9 cellular contexts compared by ENCODE assay signal in the genomic region with DNA sequence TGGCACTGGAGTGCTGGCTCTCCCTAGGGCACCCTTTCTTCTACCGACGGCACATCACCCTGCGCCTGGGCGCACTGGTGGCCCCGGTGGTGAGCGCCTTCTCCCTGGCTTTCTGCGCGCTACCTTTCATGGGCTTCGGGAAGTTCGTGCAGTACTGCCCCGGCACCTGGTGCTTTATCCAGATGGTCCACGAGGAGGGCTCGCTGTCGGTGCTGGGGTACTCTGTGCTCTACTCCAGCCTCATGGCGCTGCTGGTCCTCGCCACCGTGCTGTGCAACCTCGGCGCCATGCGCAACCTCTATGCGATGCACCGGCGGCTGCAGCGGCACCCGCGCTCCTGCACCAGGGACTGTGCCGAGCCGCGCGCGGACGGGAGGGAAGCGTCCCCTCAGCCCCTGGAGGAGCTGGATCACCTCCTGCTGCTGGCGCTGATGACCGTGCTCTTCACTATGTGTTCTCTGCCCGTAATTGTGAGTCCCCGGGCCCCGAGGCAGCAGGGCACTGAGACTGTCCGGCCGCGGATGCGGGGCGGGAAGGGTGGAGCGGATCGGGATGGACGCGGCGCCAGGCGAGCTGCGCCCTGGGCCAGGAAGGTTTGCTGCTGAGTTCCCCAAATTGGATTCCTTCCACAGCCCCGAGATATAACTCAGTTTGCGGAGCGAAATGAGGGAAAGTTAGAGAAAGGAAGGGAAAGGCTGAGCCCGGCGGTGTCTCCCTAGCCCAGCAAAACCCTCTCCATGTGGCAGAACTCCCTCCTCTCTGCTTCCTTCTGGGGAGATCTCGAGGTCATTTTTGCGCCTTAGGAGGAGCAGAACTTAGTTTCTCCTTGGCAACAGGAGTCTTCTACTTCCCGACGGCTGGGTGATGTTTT. TPM values are rescaled to one million over a fixed set of nuclear protein-coding genes. Genes with fewer than 3 reads are reported as not detected.
A peak's percentile ranks its signal among the peaks of the same experiment; 100 is the strongest.
DNase-seq lines count a peak whose midpoint lies in the region; ATAC-seq and TF ChIP-seq lines count a peak whose summit lies in the region.
"Had no signal": no experiment of that assay in that cellular context is flagged by ENCODE, and none has a peak within 500 bp of the region (broad histone marks: within the 10 kb centered on the region; RNA-seq: fewer than 3 reads in every experiment).

No MANE protein-coding gene starts in this region.

- CTCF ChIA-PET in HEK293 (lab: Yijun Ruan, JAX) = no interaction called here

- H3K9ac ChIP-seq in smooth muscle cell (ENCODE audit: low read depth) (no peak overlapping the region), MM.1S (ENCODE audit: low read length) (no peak overlapping the region)

- H3K4me1 ChIP-seq in HEK293 (ENCODE audit: control insufficient read depth, insufficient read depth, low read length) (no peaks in the 10 kb centered on the region), hepatocyte (ENCODE audit: insufficient read depth) (peaks cover 8% of the 10 kb centered on the region), smooth muscle cell (ENCODE audit: low read depth) (no peaks in the 10 kb centered on the region), MM.1S (ENCODE audit: low read length) (peaks cover 22% of the 10 kb centered on the region)

- H3K36me3 ChIP-seq in HEK293 (ENCODE audit: control insufficient read depth in 2 of 2, insufficient read depth in 1 of 2, low read length in 2 of 2) (no peaks in the 10 kb centered on the region), hepatocyte (replicated peaks; ENCODE audit: insufficient read depth, low read depth) (no peaks in the 10 kb centered on the region), smooth muscle cell (ENCODE audit: low read depth) (no peaks in the 10 kb centered on the region), MM.1S (replicated peaks; ENCODE audit: insufficient read depth, low read length) (no peaks in the 10 kb centered on the region)

- H3K79me2 ChIP-seq in hepatocyte = no peaks in the 10 kb centered on the region
- H3K79me2 ChIP-seq in smooth muscle cell (ENCODE audit: low read depth) = no peaks in the 10 kb centered on the region
- H3K79me2 ChIP-seq in MM.1S (ENCODE audit: low read length) = no peaks in the 10 kb centered on the region

- no peaks in the 10 kb centered on the region for H3K9me2 ChIP-seq in hepatocyte (replicated peaks; ENCODE audit: insufficient read depth)
- no peaks in the 10 kb centered on the region for H3K9me2 ChIP-seq in MM.1S (replicated peaks; ENCODE audit: insufficient read depth, low read length)

- peak overlapping the region; percentile 35 for H3K4me3 ChIP-seq in HEK293 (ENCODE audit: low read depth, low read length)
- peak overlapping the region; percentile 18 for H3K4me3 ChIP-seq in hepatocyte
- peak overlapping the region; percentile 46 for H3K4me3 ChIP-seq in smooth muscle cell
- no peak overlapping the region for H3K4me3 ChIP-seq in MM.1S (ENCODE audit: low read length)
- H3K4me3 ChIP-seq: K562 had no signal

- H3K9me3 ChIP-seq in HEK293 (ENCODE audit: control insufficient read depth, insufficient read depth, low read depth, low read length) (no peaks in the 10 kb centered on the region), hepatocyte (ENCODE audit: low read depth) (no peaks in the 10 kb centered on the region), smooth muscle cell (replicated peaks; ENCODE audit: low read depth) (no peaks in the 10 kb centered on the region), MM.1S (replicated peaks; ENCODE audit: insufficient read depth, low read length) (no peaks in the 10 kb centered on the region)

- no peak overlapping the region for H3K27ac ChIP-seq in HEK293 (ENCODE audit: extremely low read depth, low read depth, low read length)
- H3K27ac ChIP-seq in hepatocyte = no peak overlapping the region
- no peak overlapping the region for H3K27ac ChIP-seq in smooth muscle cell (ENCODE audit: low read depth)
- no peak overlapping the region for H3K27ac ChIP-seq in substantia nigra (ENCODE audit: low read depth, low read length, poor library complexity, severe bottlenecking)
- H3K27ac ChIP-seq in MM.1S (ENCODE audit: low read length) = no peak overlapping the region

- H3K27me3 ChIP-seq in hepatocyte = peaks cover 46% of the 10 kb centered on the region
- peaks cover 73% of the 10 kb centered on the region for H3K27me3 ChIP-seq in smooth muscle cell (ENCODE audit: low read depth)
- H3K27me3 ChIP-seq in MM.1S (replicated peaks; ENCODE audit: insufficient read depth, low read length) = no peaks in the 10 kb centered on the region

- ATAC-seq in HG02623 (IDR thresholded peaks at IDR 0.05; ENCODE audit: unreplicated experiment) = no peak
- ATAC-seq: K562 had no signal

- TF ChIP-seq CTCF in HEK293 (tag by site-specific recombination; IDR thresholded peaks at IDR 0.05) = no peak
- no peak for TF ChIP-seq CTCF in hepatocyte (IDR thresholded peaks at IDR 0.05; ENCODE audit: poor library complexity)
- TF ChIP-seq CTCF in smooth muscle cell (IDR thresholded peaks at IDR 0.05; ENCODE audit: borderline replicate concordance, insufficient read depth, poor library complexity, severe bottlenecking) = no peak
- TF ChIP-seq CTCF in MM.1S (IDR thresholded peaks at IDR 0.05; ENCODE audit: low read length) = no peak

- H2AFZ ChIP-seq in hepatocyte (peak overlapping the region; percentile 63), smooth muscle cell (ENCODE audit: low read depth) (no peak overlapping the region), MM.1S (ENCODE audit: low read length) (no peak overlapping the region)

- 3% methylated on average over 59 of the region's 59 CpGs for WGBS in hepatocyte (ENCODE audit: low lambda C conversion rate, missing lambda C conversion rate)
- 6% methylated on average over 59 of the region's 59 CpGs for WGBS in smooth muscle cell (ENCODE audit: low lambda C conversion rate)

- peak; percentile 16 for DNase-seq in activated effector memory CD4-positive, alpha-beta T cell treated with Interleukin-2 at 50 U/mL for 16 hours
- DNase-seq in hepatocyte (ENCODE audit: low spot score) (peak; percentile 14), smooth muscle cell (lab: John Stamatoyannopoulos, UW; ENCODE audit: unreplicated experiment) (no peak), HuH-7.5 (ENCODE audit: low spot score) (no peak), substantia nigra (lab: John Stamatoyannopoulos, UW) (no peak), MM.1S (no peak)

- H3K4me2 ChIP-seq in hepatocyte (peak overlapping the region; percentile 91), smooth muscle cell (peak overlapping the region; percentile 85), MM.1S (ENCODE audit: low read depth, low read length) (no peak overlapping the region)

- H4K20me1 ChIP-seq in hepatocyte (ENCODE audit: insufficient read depth, poor library complexity, severe bottlenecking) (no peaks in the 10 kb centered on the region), smooth muscle cell (ENCODE audit: low read depth) (no peaks in the 10 kb centered on the region), MM.1S (ENCODE audit: insufficient read depth, low read length) (no peaks in the 10 kb centered on the region)

- POLR2A ChIA-PET in HEK293 (lab: Yijun Ruan, JAX) = no interaction called here

- H3F3A ChIP-seq in smooth muscle cell (ENCODE audit: low read depth) = no peaks in the 10 kb centered on the region
- H3F3A ChIP-seq in MM.1S (ENCODE audit: insufficient read depth, low read length) = peaks cover 3% of the 10 kb centered on the region; the same call in 1 of the 2 replicates

TF ChIP-seq in HEK293, 187 proteins besides CTCF, POLR2A, EP300 and RAD21 (continues in another document):
- TF ChIP-seq MYNN (tag by site-specific recombination; IDR thresholded peaks at IDR 0.05; ENCODE audit: borderline replicate concordance) = no peak
- TF ChIP-seq ZNF530 (tag by site-specific recombination; IDR thresholded peaks at IDR 0.05; ENCODE audit: low read depth) = no peak
- TF ChIP-seq, protein P1, sequence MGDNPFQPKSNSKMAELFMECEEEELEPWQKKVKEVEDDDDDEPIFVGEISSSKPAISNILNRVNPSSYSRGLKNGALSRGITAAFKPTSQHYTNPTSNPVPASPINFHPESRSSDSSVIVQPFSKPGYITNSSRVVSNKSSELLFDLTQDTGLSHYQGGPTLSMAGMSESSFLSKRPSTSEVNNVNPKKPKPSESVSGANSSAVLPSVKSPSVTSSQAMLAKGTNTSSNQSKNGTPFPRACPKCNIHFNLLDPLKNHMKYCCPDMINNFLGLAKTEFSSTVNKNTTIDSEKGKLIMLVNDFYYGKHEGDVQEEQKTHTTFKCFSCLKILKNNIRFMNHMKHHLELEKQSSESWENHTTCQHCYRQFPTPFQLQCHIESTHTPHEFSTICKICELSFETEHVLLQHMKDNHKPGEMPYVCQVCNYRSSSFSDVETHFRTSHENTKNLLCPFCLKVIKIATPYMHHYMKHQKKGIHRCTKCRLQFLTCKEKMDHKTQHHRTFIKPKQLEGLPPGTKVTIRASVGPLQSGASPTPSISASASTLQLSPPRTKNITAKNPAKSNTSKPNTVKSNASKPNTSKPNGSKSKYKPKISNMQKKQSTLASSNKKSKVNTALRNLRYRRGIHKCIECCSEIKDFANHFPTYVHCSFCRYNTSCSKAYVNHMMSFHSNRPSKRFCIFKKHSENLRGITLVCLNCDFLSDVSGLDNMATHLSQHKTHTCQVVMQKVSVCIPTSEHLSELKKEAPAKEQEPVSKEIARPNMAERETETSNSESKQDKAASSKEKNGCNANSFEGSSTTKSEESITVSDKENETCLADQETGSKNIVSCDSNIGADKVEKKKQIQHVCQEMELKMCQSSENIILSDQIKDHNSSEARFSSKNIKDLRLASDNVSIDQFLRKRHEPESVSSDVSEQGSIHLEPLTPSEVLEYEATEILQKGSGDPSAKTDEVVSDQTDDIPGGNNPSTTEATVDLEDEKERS (tag by site-specific recombination; IDR thresholded peaks at IDR 0.05) = no peak
- TF ChIP-seq SALL2 (tag by site-specific recombination; IDR thresholded peaks at IDR 0.05; ENCODE audit: borderline replicate concordance) = no peak
- no peak for TF ChIP-seq ZNF544 (tag by site-specific recombination; IDR thresholded peaks at IDR 0.05)
- TF ChIP-seq ZNF19 (tag by site-specific recombination; IDR thresholded peaks at IDR 0.05; ENCODE audit: low read depth) = no peak

RNA-seq across cellular contexts. Expression of a gene that starts 0.9 kb away (rescaled TPM):
- total RNA-seq in hepatocyte (2.5 and 3.1 TPM in 2 replicates), smooth muscle cell (not detected in 2 replicates)
- polyA plus RNA-seq in hepatocyte (2.2 and 3.5 TPM in 2 replicates), smooth muscle cell (not detected in 2 replicates)
- total RNA-seq: K562 had no signal
- polyA plus RNA-seq: K562 had no signal

RNA-seq across cellular contexts. Expression of a gene that starts 45.7 kb away (rescaled TPM):
- 18.5 and 18.7 TPM in 2 replicates for total RNA-seq in hepatocyte
- polyA plus RNA-seq in hepatocyte = 43.0 and 49.3 TPM in 2 replicates
- total RNA-seq in smooth muscle cell = 17.7 and 36.4 TPM in 2 replicates
- 23.2 and 24.6 TPM in 2 replicates for polyA plus RNA-seq in smooth muscle cell
- total RNA-seq: K562 had no signal
- polyA plus RNA-seq: K562 had no signal

Comparison
In these comparisons a context has a peak if more than half of its experiments do, and no peak if none do; other contexts are left out.
1. DNase-seq: peak in activated effector memory CD4-positive, alpha-beta T cell treated with Interleukin-2 at 50 U/mL for 16 hours (single experiment) and hepatocyte (single experiment); none in smooth muscle cell (single experiment), HuH-7.5 (single experiment), substantia nigra (0 of 49) and MM.1S (single experiment).